In the genomic region with DNA sequence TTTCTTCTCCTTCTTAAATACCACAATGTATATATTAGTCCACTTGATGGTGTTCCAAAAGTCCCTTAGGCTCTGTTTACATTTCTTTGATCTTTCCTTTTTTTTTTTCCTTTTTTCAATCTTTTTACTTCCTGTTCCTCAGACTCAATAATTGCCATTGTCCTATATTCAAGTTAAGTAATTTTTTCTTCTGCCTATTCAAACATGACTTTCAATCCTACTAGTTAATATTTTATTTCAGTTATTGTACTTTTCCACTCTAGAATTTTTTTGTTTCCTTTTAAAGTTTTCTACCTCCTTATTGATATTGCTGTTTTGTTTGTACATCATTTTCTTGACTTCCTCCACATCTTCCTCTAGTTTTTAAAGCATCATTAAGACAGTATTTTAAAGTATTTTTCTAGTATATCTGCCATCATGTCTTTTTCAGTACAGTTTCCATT, we compare ENCODE assay signal across 19 cellular contexts.
"Had no signal": no experiment of that assay in that cellular context is flagged by ENCODE, and none has a peak within 500 bp of the region (broad histone marks: within the 10 kb centered on the region; RNA-seq: fewer than 3 reads in every experiment).

No MANE protein-coding gene starts in this region.

- H3K4me1 ChIP-seq: psoas muscle had no signal

- H3K27ac ChIP-seq: epithelial cell of prostate, psoas muscle, spleen, thyroid gland, WERI-Rb-1 had no signal

- H3K27me3 ChIP-seq: spleen, thyroid gland had no signal

- H3K4me3 ChIP-seq: psoas muscle, spleen, thyroid gland had no signal

- H3K27me3 Mint-ChIP-seq: effector memory CD8-positive, alpha-beta T cell had no signal

- H3K9me3 Mint-ChIP-seq: activated T-helper 1 cell treated with anti-CD3 and anti-CD28 coated beads, Interleukin-12 subunit alpha, Interleukin-12 subunit beta, Interleukin-2, Interleukin-4 antibody, amounts not matched to agents 30 ng/mL and 10 ng/mL and 1 ng/mL, durations not matched to agents 14 hours and 24 hours and 36 hours; effector memory CD8-positive, alpha-beta T cell; immature natural killer cell; T-helper 1 cell treated with Interleukin-12 subunit alpha and Interleukin-12 subunit beta and Interleukin-4 antibody, amounts not matched to agents 30 μg/mL and 1 μg/mL, for 36 hours had no signal

- H3K4me3 Mint-ChIP-seq: activated T-helper 1 cell treated with anti-CD3 and anti-CD28 coated beads, Interleukin-12 subunit alpha, Interleukin-12 subunit beta, Interleukin-2, Interleukin-4 antibody, amounts not matched to agents 30 ng/mL and 10 ng/mL and 1 ng/mL, durations not matched to agents 14 hours and 24 hours and 36 hours; effector memory CD8-positive, alpha-beta T cell; immature natural killer cell; T-helper 1 cell treated with Interleukin-12 subunit alpha and Interleukin-12 subunit beta and Interleukin-4 antibody, amounts not matched to agents 30 μg/mL and 1 μg/mL, for 36 hours had no signal

- ATAC-seq: effector memory CD8-positive, alpha-beta T cell; psoas muscle; sciatic nerve had no signal

- H3K9me3 ChIP-seq: psoas muscle, spleen, thyroid gland had no signal

- DNase-seq: activated CD4-positive, alpha-beta T cell treated with anti-CD3 and anti-CD28 coated beads for 48 hours; activated CD8-positive, alpha-beta memory T cell treated with anti-CD3 and anti-CD28 coated beads, Interleukin-2, amount 50 U/mL, for 48 hours; activated naive CD4-positive, alpha-beta T cell; dermis blood vessel endothelial cell; effector memory CD8-positive, alpha-beta T cell; head of caudate nucleus; immature natural killer cell; psoas muscle; spleen; thyroid gland; WERI-Rb-1 had no signal

- H3K36me3 ChIP-seq: spleen, thyroid gland, WERI-Rb-1 had no signal

- FAIRE-seq: astrocyte, bronchial epithelial cell, frontal cortex, urothelium cell line had no signal

- H3K27ac Mint-ChIP-seq: activated T-helper 1 cell treated with anti-CD3 and anti-CD28 coated beads, Interleukin-12 subunit alpha, Interleukin-12 subunit beta, Interleukin-2, Interleukin-4 antibody, amounts not matched to agents 30 ng/mL and 10 ng/mL and 1 ng/mL, durations not matched to agents 14 hours and 24 hours and 36 hours; effector memory CD8-positive, alpha-beta T cell; immature natural killer cell; T-helper 1 cell treated with Interleukin-12 subunit alpha and Interleukin-12 subunit beta and Interleukin-4 antibody, amounts not matched to agents 30 μg/mL and 1 μg/mL, for 36 hours had no signal
